In the genomic region with DNA sequence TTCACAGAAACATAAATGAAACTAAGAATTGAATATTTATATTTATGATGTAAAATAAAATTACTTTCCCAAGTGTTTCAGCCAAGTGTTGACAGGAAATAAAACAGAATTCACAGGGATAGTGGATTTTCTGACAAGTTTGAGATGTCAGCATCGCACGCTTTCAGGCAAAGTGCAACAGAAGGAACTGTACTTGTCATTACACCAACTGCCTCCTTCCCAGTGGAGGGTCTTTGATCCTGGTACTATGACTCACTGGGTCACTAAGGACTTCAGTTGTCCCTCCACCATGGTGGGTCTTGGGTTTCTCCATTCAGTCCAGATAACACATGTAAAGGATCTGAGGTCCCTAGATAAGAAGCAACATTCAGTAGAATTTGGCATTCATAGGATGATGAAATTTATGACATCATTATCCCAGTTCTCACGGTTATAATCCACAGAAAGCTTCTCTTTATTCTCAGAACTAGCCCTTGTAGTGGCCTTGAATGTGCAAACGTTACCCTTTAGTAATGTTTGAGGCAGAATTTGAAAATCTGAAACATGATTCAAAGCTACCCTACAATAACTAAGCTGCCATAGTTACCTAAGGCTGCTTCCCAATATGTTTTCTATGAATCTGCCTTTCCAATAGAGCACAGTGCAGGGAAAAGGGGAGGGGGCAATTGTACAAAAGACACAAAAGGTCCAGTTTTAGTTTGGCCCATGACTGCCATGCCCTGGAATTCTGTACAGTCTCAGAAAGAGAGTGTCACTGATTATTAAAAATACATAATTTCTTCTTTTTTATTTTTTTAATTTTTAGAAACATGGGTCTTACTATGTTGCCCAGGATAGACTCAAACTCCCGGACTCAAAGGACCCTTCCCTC, we compare ENCODE assay signal across 1 cellular context.
TF ChIP-seq lines count a peak whose summit lies in the region.

No MANE protein-coding gene starts in this region.

TF ChIP-seq in K562, 482 proteins besides CTCF, POLR2A, EP300 and RAD21 (continued from another document and continues in another):
- TF ChIP-seq TEAD2 (tag; IDR thresholded peaks at IDR 0.05) (no peak), SOX6 (IDR thresholded peaks at IDR 0.05) (peak; percentile 96), ZNF384 (IDR thresholded peaks at IDR 0.05; ENCODE audit: low read depth, low read length) (no peak; the same call in 1 of the 2 replicates), MEIS2 (IDR thresholded peaks at IDR 0.05; ENCODE audit: partially characterized antibody) (peak; percentile 90), NEUROD1 (IDR thresholded peaks at IDR 0.05; ENCODE audit: borderline replicate concordance, low read depth, low read length, partially characterized antibody) (peak; percentile 96), BRD4 (IDR thresholded peaks at IDR 0.05) (no peak; the same call in 1 of the 2 replicates), RBM17 (IDR thresholded peaks at IDR 0.05; ENCODE audit: borderline replicate concordance, low read depth, low read length) (no peak), NFE2L1 (tag; IDR thresholded peaks at IDR 0.05; ENCODE audit: borderline replicate concordance, low read depth) (no peak), ETV1 (tag; conservative IDR thresholded peaks at IDR 0.05; ENCODE audit: low read depth) (no peak), PML (IDR thresholded peaks at IDR 0.05; ENCODE audit: low read length) (peak; percentile 97), GABPB1 (CRISPR knock-in tag; IDR thresholded peaks at IDR 0.05) (peak; percentile 63), GABPA (tag; conservative IDR thresholded peaks at IDR 0.05; ENCODE audit: low read depth) (no peak), ZKSCAN8 (CRISPR knock-in tag; IDR thresholded peaks at IDR 0.05) (peak; percentile 85), TFAP4 (CRISPR knock-in tag; IDR thresholded peaks at IDR 0.05; ENCODE audit: borderline replicate concordance) (0 out of 2 replicates have a peak, but pooled peaks have one; percentile 12), TCFL5 (CRISPR knock-in tag; conservative IDR thresholded peaks at IDR 0.05) (no peak), ZNF197 (CRISPR knock-in tag; IDR thresholded peaks at IDR 0.05; ENCODE audit: low read depth) (no peak; the same call in 1 of the 2 replicates), CBFB (CRISPR knock-in tag; IDR thresholded peaks at IDR 0.05) (no peak), SP2 (IDR thresholded peaks at IDR 0.05; ENCODE audit: extremely low read depth, low read depth, low read length, poor library complexity, severe bottlenecking) (no peak), ZNF699 (CRISPR knock-in tag; IDR thresholded peaks at IDR 0.05; ENCODE audit: insufficient replicate concordance) (no peak), GABPB2 (CRISPR knock-in tag; conservative IDR thresholded peaks at IDR 0.05) (no peak), SREBF2 (CRISPR knock-in tag; IDR thresholded peaks at IDR 0.05) (no peak), POLR2G (IDR thresholded peaks at IDR 0.05; ENCODE audit: low read depth, low read length) (peak; percentile 29; the same call in 1 of the 2 replicates), RHOXF2B (CRISPR knock-in tag; conservative IDR thresholded peaks at IDR 0.05) (no peak), ARID2 (IDR thresholded peaks at IDR 0.05) (no peak), MAFK (IDR thresholded peaks at IDR 0.05; ENCODE audit: low read length) (no peak), ZNF431 (CRISPR knock-in tag; IDR thresholded peaks at IDR 0.05) (no peak), CREM (IDR thresholded peaks at IDR 0.05; ENCODE audit: low read depth) (peak; percentile 92), SMARCA5 (IDR thresholded peaks at IDR 0.05) (no peak)
- TF ChIP-seq, protein P1, sequence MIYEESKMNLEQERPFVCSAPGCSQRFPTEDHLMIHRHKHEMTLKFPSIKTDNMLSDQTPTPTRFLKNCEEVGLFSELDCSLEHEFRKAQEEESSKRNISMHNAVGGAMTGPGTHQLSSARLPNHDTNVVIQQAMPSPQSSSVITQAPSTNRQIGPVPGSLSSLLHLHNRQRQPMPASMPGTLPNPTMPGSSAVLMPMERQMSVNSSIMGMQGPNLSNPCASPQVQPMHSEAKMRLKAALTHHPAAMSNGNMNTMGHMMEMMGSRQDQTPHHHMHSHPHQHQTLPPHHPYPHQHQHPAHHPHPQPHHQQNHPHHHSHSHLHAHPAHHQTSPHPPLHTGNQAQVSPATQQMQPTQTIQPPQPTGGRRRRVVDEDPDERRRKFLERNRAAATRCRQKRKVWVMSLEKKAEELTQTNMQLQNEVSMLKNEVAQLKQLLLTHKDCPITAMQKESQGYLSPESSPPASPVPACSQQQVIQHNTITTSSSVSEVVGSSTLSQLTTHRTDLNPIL (CRISPR knock-in tag; IDR thresholded peaks at IDR 0.05), result no peak
- TF ChIP-seq, protein P2, sequence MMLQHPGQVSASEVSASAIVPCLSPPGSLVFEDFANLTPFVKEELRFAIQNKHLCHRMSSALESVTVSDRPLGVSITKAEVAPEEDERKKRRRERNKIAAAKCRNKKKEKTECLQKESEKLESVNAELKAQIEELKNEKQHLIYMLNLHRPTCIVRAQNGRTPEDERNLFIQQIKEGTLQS (IDR thresholded peaks at IDR 0.05), result peak; percentile 100
- TF ChIP-seq, protein P2 (CRISPR knock-in tag; conservative IDR thresholded peaks at IDR 0.05), result peak; percentile 96
- TF ChIP-seq, protein P3, sequence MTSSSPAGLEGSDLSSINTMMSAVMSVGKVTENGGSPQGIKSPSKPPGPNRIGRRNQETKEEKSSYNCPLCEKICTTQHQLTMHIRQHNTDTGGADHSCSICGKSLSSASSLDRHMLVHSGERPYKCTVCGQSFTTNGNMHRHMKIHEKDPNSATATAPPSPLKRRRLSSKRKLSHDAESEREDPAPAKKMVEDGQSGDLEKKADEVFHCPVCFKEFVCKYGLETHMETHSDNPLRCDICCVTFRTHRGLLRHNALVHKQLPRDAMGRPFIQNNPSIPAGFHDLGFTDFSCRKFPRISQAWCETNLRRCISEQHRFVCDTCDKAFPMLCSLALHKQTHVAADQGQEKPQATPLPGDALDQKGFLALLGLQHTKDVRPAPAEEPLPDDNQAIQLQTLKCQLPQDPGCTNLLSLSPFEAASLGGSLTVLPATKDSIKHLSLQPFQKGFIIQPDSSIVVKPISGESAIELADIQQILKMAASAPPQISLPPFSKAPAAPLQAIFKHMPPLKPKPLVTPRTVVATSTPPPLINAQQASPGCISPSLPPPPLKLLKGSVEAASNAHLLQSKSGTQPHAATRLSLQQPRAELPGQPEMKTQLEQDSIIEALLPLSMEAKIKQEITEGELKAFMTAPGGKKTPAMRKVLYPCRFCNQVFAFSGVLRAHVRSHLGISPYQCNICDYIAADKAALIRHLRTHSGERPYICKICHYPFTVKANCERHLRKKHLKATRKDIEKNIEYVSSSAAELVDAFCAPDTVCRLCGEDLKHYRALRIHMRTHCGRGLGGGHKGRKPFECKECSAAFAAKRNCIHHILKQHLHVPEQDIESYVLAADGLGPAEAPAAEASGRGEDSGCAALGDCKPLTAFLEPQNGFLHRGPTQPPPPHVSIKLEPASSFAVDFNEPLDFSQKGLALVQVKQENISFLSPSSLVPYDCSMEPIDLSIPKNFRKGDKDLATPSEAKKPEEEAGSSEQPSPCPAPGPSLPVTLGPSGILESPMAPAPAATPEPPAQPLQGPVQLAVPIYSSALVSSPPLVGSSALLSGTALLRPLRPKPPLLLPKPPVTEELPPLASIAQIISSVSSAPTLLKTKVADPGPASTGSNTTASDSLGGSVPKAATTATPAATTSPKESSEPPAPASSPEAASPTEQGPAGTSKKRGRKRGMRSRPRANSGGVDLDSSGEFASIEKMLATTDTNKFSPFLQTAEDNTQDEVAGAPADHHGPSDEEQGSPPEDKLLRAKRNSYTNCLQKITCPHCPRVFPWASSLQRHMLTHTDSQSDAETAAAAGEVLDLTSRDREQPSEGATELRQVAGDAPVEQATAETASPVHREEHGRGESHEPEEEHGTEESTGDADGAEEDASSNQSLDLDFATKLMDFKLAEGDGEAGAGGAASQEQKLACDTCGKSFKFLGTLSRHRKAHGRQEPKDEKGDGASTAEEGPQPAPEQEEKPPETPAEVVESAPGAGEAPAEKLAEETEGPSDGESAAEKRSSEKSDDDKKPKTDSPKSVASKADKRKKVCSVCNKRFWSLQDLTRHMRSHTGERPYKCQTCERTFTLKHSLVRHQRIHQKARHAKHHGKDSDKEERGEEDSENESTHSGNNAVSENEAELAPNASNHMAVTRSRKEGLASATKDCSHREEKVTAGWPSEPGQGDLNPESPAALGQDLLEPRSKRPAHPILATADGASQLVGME (CRISPR knock-in tag; IDR thresholded peaks at IDR 0.05), result peak; percentile 20; the same call in 1 of the 2 replicates
- TF ChIP-seq, protein P4, sequence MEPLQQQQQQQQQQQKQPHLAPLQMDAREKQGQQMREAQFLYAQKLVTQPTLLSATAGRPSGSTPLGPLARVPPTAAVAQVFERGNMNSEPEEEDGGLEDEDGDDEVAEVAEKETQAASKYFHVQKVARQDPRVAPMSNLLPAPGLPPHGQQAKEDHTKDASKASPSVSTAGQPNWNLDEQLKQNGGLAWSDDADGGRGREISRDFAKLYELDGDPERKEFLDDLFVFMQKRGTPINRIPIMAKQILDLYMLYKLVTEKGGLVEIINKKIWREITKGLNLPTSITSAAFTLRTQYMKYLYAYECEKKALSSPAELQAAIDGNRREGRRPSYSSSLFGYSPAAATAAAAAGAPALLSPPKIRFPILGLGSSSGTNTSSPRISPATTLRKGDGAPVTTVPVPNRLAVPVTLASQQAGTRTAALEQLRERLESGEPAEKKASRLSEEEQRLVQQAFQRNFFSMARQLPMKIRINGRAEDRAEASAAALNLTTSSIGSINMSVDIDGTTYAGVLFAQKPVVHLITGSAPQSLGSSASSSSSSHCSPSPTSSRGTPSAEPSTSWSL (CRISPR knock-in tag; IDR thresholded peaks at IDR 0.05; ENCODE audit: borderline replicate concordance), result no peak
- TF ChIP-seq, protein P5, sequence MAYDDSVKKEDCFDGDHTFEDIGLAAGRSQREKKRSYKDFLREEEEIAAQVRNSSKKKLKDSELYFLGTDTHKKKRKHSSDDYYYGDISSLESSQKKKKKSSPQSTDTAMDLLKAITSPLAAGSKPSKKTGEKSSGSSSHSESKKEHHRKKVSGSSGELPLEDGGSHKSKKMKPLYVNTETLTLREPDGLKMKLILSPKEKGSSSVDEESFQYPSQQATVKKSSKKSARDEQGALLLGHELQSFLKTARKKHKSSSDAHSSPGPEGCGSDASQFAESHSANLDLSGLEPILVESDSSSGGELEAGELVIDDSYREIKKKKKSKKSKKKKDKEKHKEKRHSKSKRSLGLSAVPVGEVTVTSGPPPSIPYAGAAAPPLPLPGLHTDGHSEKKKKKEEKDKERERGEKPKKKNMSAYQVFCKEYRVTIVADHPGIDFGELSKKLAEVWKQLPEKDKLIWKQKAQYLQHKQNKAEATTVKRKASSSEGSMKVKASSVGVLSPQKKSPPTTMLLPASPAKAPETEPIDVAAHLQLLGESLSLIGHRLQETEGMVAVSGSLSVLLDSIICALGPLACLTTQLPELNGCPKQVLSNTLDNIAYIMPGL (CRISPR knock-in tag; IDR thresholded peaks at IDR 0.05), result no peak
- TF ChIP-seq, protein P6, sequence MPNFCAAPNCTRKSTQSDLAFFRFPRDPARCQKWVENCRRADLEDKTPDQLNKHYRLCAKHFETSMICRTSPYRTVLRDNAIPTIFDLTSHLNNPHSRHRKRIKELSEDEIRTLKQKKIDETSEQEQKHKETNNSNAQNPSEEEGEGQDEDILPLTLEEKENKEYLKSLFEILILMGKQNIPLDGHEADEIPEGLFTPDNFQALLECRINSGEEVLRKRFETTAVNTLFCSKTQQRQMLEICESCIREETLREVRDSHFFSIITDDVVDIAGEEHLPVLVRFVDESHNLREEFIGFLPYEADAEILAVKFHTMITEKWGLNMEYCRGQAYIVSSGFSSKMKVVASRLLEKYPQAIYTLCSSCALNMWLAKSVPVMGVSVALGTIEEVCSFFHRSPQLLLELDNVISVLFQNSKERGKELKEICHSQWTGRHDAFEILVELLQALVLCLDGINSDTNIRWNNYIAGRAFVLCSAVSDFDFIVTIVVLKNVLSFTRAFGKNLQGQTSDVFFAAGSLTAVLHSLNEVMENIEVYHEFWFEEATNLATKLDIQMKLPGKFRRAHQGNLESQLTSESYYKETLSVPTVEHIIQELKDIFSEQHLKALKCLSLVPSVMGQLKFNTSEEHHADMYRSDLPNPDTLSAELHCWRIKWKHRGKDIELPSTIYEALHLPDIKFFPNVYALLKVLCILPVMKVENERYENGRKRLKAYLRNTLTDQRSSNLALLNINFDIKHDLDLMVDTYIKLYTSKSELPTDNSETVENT (CRISPR knock-in tag; IDR thresholded peaks at IDR 0.05), result no peak
- TF ChIP-seq, protein P7, sequence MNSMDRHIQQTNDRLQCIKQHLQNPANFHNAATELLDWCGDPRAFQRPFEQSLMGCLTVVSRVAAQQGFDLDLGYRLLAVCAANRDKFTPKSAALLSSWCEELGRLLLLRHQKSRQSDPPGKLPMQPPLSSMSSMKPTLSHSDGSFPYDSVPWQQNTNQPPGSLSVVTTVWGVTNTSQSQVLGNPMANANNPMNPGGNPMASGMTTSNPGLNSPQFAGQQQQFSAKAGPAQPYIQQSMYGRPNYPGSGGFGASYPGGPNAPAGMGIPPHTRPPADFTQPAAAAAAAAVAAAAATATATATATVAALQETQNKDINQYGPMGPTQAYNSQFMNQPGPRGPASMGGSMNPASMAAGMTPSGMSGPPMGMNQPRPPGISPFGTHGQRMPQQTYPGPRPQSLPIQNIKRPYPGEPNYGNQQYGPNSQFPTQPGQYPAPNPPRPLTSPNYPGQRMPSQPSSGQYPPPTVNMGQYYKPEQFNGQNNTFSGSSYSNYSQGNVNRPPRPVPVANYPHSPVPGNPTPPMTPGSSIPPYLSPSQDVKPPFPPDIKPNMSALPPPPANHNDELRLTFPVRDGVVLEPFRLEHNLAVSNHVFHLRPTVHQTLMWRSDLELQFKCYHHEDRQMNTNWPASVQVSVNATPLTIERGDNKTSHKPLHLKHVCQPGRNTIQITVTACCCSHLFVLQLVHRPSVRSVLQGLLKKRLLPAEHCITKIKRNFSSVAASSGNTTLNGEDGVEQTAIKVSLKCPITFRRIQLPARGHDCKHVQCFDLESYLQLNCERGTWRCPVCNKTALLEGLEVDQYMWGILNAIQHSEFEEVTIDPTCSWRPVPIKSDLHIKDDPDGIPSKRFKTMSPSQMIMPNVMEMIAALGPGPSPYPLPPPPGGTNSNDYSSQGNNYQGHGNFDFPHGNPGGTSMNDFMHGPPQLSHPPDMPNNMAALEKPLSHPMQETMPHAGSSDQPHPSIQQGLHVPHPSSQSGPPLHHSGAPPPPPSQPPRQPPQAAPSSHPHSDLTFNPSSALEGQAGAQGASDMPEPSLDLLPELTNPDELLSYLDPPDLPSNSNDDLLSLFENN (IDR thresholded peaks at IDR 0.05; ENCODE audit: low read depth in 2 of 2, low read length in 2 of 2), result peak in 1 of 2 experiments; percentile 95; a peak in 2 of 4 replicates
